8 cellular contexts compared by ENCODE assay signal in genomic region chr12:103495158-103495782, GRCh38. TPM values are rescaled to one million over a fixed set of nuclear protein-coding genes. Genes with fewer than 3 reads are reported as not detected.
DNase-seq lines count a peak whose midpoint lies in the region; ATAC-seq, FAIRE-seq and TF ChIP-seq lines count a peak whose summit lies in the region.

No MANE protein-coding gene starts in this region.

- in situ Hi-C loops in GM13977 (cut with MboI; ENCODE audit: low pct_unique_long_range_greater_than_20kb, low sequenced_read_pairs, unreplicated experiment): no loop called here

- ATAC-seq in HG02885 (IDR thresholded peaks at IDR 0.05; ENCODE audit: poor library complexity, unreplicated experiment) (peak; percentile 73), sciatic nerve (peak; percentile 32)

- TF ChIP-seq CTCF in GM13977 (IDR thresholded peaks at IDR 0.05; ENCODE audit: extremely low read depth, insufficient read depth, missing control alignments): no peak

- TF ChIP-seq POLR2A in H54 (IDR thresholded peaks at IDR 0.05; ENCODE audit: low read depth, low read length): no peak

- DNase-seq in GM13977 (ENCODE audit: low spot score): peak; percentile 84
- peak; percentile 87 for DNase-seq in NCI-H2227 (lab: John Stamatoyannopoulos, UW; ENCODE audit: unreplicated experiment)
- peak; percentile 64 for DNase-seq in activated T-cell treated with anti-CD3 and anti-CD28 coated beads, Interleukin-2, amount 50 U/mL, for 1 hour
- DNase-seq in frontal cortex (ENCODE audit: low spot score in 2 of 2): peak; percentile 49 to 70
- DNase-seq in sciatic nerve (ENCODE audit: low spot score): no peak
- no peak for DNase-seq in H54 (ENCODE audit: insufficient read length, low spot score)
- no peak for DNase-seq in dedifferentiated amniotic fluid mesenchymal stem cell (ENCODE audit: extremely low spot score)

- no peak for FAIRE-seq in frontal cortex (lab: Jason Lieb, UNC)
- no peak for FAIRE-seq in H54 (lab: Jason Lieb, UNC)

- intact Hi-C loops in sciatic nerve (cut with DNase I): no loop called here

RNA-seq across cellular contexts. Expression of gene C12orf42, which starts 0.5 kb away (rescaled TPM):
- 1.2 TPM for total RNA-seq in frontal cortex
- total RNA-seq in sciatic nerve: 0.89 TPM

Comparison
In these comparisons a context has a peak if more than half of its experiments do, and no peak if none do; other contexts are left out.
1. DNase-seq: peak in GM13977 (single experiment), NCI-H2227 (single experiment), activated T-cell treated with anti-CD3 and anti-CD28 coated beads, Interleukin-2, amount 50 U/mL, for 1 hour (single experiment) and frontal cortex (2 of 2); none in sciatic nerve (single experiment), H54 (single experiment) and dedifferentiated amniotic fluid mesenchymal stem cell (single experiment).